Comparison of ENCODE assay signal across 8 cellular contexts in the genomic region with DNA sequence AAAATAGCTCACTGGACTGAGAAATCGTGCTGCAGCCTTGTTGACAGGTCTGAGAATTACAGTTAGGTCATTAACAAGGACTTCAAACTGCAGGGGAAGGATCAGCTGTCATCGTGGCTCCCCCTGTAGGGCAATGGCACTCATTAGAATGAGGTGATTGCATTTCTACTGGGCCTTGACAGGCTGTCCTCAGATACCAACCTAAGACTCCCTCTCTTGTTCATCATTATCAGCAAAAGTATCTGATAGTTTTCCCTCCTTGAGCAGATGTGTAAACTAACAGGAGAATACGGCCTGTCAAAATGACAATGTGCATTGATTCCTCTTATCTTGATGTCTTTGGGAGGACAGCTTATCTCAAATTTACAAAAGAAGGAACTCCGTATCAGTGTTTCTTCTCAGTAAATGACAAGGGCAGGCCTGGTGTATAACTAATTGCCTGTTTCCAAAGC.
DNase-seq lines count a peak whose midpoint lies in the region; ATAC-seq, FAIRE-seq and TF ChIP-seq lines count a peak whose summit lies in the region.
"Had no signal": no experiment of that assay in that cellular context is flagged by ENCODE, and none has a peak within 500 bp of the region (broad histone marks: within the 10 kb centered on the region; RNA-seq: fewer than 3 reads in every experiment).

No MANE protein-coding gene starts in this region.

- no peak overlapping the region for H3K4me3 Mint-ChIP-seq in activated T-helper 17 cell treated with anti-CD3 and anti-CD28 coated beads, Interleukin-2, amount 50 U/mL, for 72 hours
- H3K4me3 Mint-ChIP-seq: activated B cell treated with CpG ODN at 0.5 μM for 24 hours had no signal

- peak; percentile 23 for ATAC-seq in activated T-helper 17 cell treated with anti-CD3 and anti-CD28 coated beads, Interleukin-2, amount 50 U/mL, for 72 hours (replicated peaks)
- peak; percentile 52 for ATAC-seq in left lobe of liver
- no peak for ATAC-seq in HG02678 (IDR thresholded peaks at IDR 0.05; ENCODE audit: unreplicated experiment)

- no peaks in the 10 kb centered on the region for H3K36me3 Mint-ChIP-seq in activated T-helper 17 cell treated with anti-CD3 and anti-CD28 coated beads, Interleukin-2, amount 50 U/mL, for 72 hours (ENCODE audit: low read depth)

- no peaks in the 10 kb centered on the region for H3K9me3 Mint-ChIP-seq in activated T-helper 17 cell treated with anti-CD3 and anti-CD28 coated beads, Interleukin-2, amount 50 U/mL, for 72 hours
- H3K9me3 Mint-ChIP-seq: activated B cell treated with CpG ODN at 0.5 μM for 24 hours had no signal

- no peaks in the 10 kb centered on the region for H3K4me1 Mint-ChIP-seq in activated T-helper 17 cell treated with anti-CD3 and anti-CD28 coated beads, Interleukin-2, amount 50 U/mL, for 72 hours
- H3K4me1 Mint-ChIP-seq: activated B cell treated with CpG ODN at 0.5 μM for 24 hours had no signal

- no peak overlapping the region for H3K27ac Mint-ChIP-seq in activated T-helper 17 cell treated with anti-CD3 and anti-CD28 coated beads, Interleukin-2, amount 50 U/mL, for 72 hours
- H3K27ac Mint-ChIP-seq: activated B cell treated with CpG ODN at 0.5 μM for 24 hours had no signal

- H3K27me3 Mint-ChIP-seq in activated T-helper 17 cell treated with anti-CD3 and anti-CD28 coated beads, Interleukin-2, amount 50 U/mL, for 72 hours: no peaks in the 10 kb centered on the region
- H3K27me3 Mint-ChIP-seq: activated B cell treated with CpG ODN at 0.5 μM for 24 hours had no signal

- no peak for TF ChIP-seq POLR2A in GM12891 (IDR thresholded peaks at IDR 0.05; ENCODE audit: low read depth, low read length)

- DNase-seq in GM12891 (ENCODE audit: insufficient read length, low spot score): peak; percentile 9
- peak; percentile 69 for DNase-seq in H4 (ENCODE audit: low spot score)
- DNase-seq in NCI-H146 treated with DMSO at 0.1 percent for 48 hours (lab: John Stamatoyannopoulos, UW; ENCODE audit: unreplicated experiment): peak; percentile 97
- no peak for DNase-seq in left lobe of liver (ENCODE audit: low spot score)
- no peak for DNase-seq in amniotic stem cell (lab: John Stamatoyannopoulos, UW)
- DNase-seq: activated B cell treated with CpG ODN at 0.5 μM for 24 hours had no signal

- FAIRE-seq in GM12891 (lab: Jason Lieb, UNC): peak; percentile 78

TF ChIP-seq in GM12891, 5 proteins besides CTCF, POLR2A, EP300 and RAD21:
- TF ChIP-seq TAF1 (IDR thresholded peaks at IDR 0.05; ENCODE audit: low read depth, low read length) (no peak), POLR2AphosphoS5 (IDR thresholded peaks at IDR 0.05; ENCODE audit: low read depth, low read length) (no peak), PAX5 (IDR thresholded peaks at IDR 0.05; ENCODE audit: insufficient read depth, low read length, severe bottlenecking) (no peak), POU2F2 (IDR thresholded peaks at IDR 0.05; ENCODE audit: low read depth, low read length) (no peak)
TF ChIP-seq in GM12891: peak in this region for 0.

Comparison
In these comparisons a context has a peak if more than half of its experiments do, and no peak if none do; other contexts are left out.
1. DNase-seq: peak in GM12891 (single experiment), H4 (single experiment) and NCI-H146 treated with DMSO at 0.1 percent for 48 hours (single experiment); none in left lobe of liver (single experiment) and amniotic stem cell (single experiment).